Comparison of ENCODE assay signal across 8 cellular contexts in the genomic region with DNA sequence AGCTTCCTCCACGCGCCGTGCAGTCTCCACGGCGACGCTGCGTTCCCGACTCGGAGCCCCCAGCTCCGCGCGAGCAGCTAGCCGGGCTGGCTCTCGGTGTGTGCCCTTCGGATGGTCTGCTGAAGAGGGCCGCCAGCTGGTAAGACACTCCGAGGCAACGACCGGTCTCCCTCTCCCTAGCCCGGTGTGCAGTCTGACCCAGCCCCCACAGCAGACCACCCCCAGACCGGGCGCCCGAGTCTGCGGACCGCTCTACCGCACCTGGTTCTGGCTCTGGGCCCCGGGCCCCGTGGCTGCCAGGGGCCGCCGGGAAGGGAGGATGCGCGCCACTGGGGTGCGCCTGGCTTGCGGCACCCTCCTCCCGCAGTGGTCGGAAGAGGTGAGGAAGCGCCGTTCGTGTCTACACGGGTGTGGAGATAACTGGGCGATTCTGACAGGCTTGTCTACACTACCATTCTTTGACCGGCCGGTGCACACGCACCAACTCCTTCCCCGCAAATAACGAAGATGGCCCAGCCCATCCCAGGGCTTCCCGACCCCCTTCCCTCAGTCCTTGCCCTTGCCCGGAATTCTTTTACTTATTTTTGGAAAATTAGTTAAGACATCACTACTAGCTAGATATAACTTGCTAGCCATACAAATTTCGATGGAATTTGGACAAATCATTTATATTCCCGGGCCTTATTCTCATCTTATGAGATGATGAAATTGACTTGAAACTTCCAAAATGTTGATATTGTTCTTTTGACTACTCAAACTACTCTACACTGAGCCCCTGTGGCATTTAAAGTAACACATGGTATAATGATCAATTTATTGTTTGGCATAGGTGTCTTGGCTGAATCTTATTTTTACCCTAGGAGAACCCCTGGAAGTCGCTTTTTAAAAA. TPM values are rescaled to one million over a fixed set of nuclear protein-coding genes. Genes with fewer than 3 reads are reported as not detected.
DNase-seq lines count a peak whose midpoint lies in the region; ATAC-seq, FAIRE-seq and TF ChIP-seq lines count a peak whose summit lies in the region.

No MANE protein-coding gene starts in this region.

- H3K27me3 ChIP-seq in GM23338 (ENCODE audit: insufficient read depth) = no peaks in the 10 kb centered on the region
- no peaks in the 10 kb centered on the region for H3K27me3 ChIP-seq in pancreas

- H4K20me1 ChIP-seq in GM23338 (replicated peaks; ENCODE audit: insufficient read depth) = no peaks in the 10 kb centered on the region

- no peaks in the 10 kb centered on the region for H3K36me3 ChIP-seq in GM23338 (ENCODE audit: insufficient read depth)
- H3K36me3 ChIP-seq in pancreas = no peaks in the 10 kb centered on the region

- no peaks in the 10 kb centered on the region for H3F3A ChIP-seq in GM23338 (replicated peaks; ENCODE audit: low read depth)

- no peak overlapping the region for H3K27ac Mint-ChIP-seq in GM23338
- H3K27ac Mint-ChIP-seq in activated T-cell treated with anti-CD3 and anti-CD28 coated beads, Interleukin-2, amount 50 U/mL, for 24 hours = peak overlapping the region; percentile 14

- H3K4me3 ChIP-seq in GM23338 (peak overlapping the region; percentile 57), fibroblast of villous mesenchyme (ENCODE audit: low read depth, low read length) (peak overlapping the region; percentile 77), pancreas (peak overlapping the region; percentile 43 to 92 (median 76))

- FAIRE-seq in pancreas (lab: Jason Lieb, UNC) = no peak
- no peak for FAIRE-seq in urothelium cell line (lab: Jason Lieb, UNC)

- peaks cover 25% of the 10 kb centered on the region for H3K4me1 Mint-ChIP-seq in GM23338
- peaks cover 20% of the 10 kb centered on the region for H3K4me1 Mint-ChIP-seq in activated T-cell treated with anti-CD3 and anti-CD28 coated beads, Interleukin-2, amount 50 U/mL, for 24 hours (ENCODE audit: low read depth)

- WGBS in pancreas, 2 donors = 3 to 5% methylated on average over 31 to 51 of the region's 51 CpGs

- TF ChIP-seq CTCF in GM23338 (conservative IDR thresholded peaks at IDR 0.05; ENCODE audit: low read depth in 2 of 2) = no peak
- TF ChIP-seq CTCF in fibroblast of villous mesenchyme (IDR thresholded peaks at IDR 0.05; ENCODE audit: insufficient read depth, low read depth, low read length) = no peak
- TF ChIP-seq CTCF in pancreas (IDR thresholded peaks at IDR 0.05) = no peak

- H3K4me1 ChIP-seq in GM23338 (ENCODE audit: insufficient read depth) = peaks cover 15% of the 10 kb centered on the region
- H3K4me1 ChIP-seq in pancreas = peaks cover 0 to 16% (median 6%) of the 10 kb centered on the region in 3 donors

- peak overlapping the region; percentile 82 for H2AFZ ChIP-seq in GM23338

- no peak overlapping the region for H3K27ac ChIP-seq in GM23338 (ENCODE audit: low read depth)
- peak overlapping the region in 3 of 4 donors; percentile 22 to 53 (median 35) for H3K27ac ChIP-seq in pancreas

- no peaks in the 10 kb centered on the region for H3K36me3 Mint-ChIP-seq in GM23338 (ENCODE audit: low read depth)
- H3K36me3 Mint-ChIP-seq in activated T-cell treated with anti-CD3 and anti-CD28 coated beads, Interleukin-2, amount 50 U/mL, for 24 hours (ENCODE audit: low read depth) = no peaks in the 10 kb centered on the region

- H3K9me3 Mint-ChIP-seq in GM23338 = no peaks in the 10 kb centered on the region
- H3K9me3 Mint-ChIP-seq in activated T-cell treated with anti-CD3 and anti-CD28 coated beads, Interleukin-2, amount 50 U/mL, for 24 hours = no peaks in the 10 kb centered on the region

- H3K9me2 ChIP-seq in GM23338 (ENCODE audit: insufficient read depth) = no peaks in the 10 kb centered on the region

- peak; percentile 79 for DNase-seq in NCI-H1092 treated with DMSO at 0.1 percent for 48 hours (lab: John Stamatoyannopoulos, UW)
- no peak for DNase-seq in NCI-H1092 (lab: John Stamatoyannopoulos, UW)
- DNase-seq in GM23338 (ENCODE audit: low spot score) = peak; percentile 65
- DNase-seq in LHCN-M2 (ENCODE audit: low read depth) = peak; percentile 12
- DNase-seq in activated T-cell treated with anti-CD3 and anti-CD28 coated beads, Interleukin-2, amount 50 U/mL, for 24 hours = peak; percentile 71
- DNase-seq in fibroblast of villous mesenchyme (ENCODE audit: low read depth) = peak; percentile 21
- DNase-seq in pancreas = no peak
- no peak for DNase-seq in urothelium cell line (ENCODE audit: low spot score)

- H3K4me3 Mint-ChIP-seq in GM23338 = peak overlapping the region; percentile 83
- H3K4me3 Mint-ChIP-seq in activated T-cell treated with anti-CD3 and anti-CD28 coated beads, Interleukin-2, amount 50 U/mL, for 24 hours = peak overlapping the region; percentile 69

- H3K79me2 ChIP-seq in GM23338 (replicated peaks; ENCODE audit: insufficient read depth) = no peaks in the 10 kb centered on the region

- no peaks in the 10 kb centered on the region for H3K9me3 ChIP-seq in pancreas

- ATAC-seq in GM23338 = peak; percentile 70
- peak; percentile 23 to 50 (median 40) for ATAC-seq in pancreas

- H3K4me2 ChIP-seq in GM23338 = peak overlapping the region; percentile 69

- no peaks in the 10 kb centered on the region for H3K27me3 Mint-ChIP-seq in GM23338 (ENCODE audit: insufficient read depth, low read depth, poor library complexity)
- H3K27me3 Mint-ChIP-seq in activated T-cell treated with anti-CD3 and anti-CD28 coated beads, Interleukin-2, amount 50 U/mL, for 24 hours = peaks cover 32% of the 10 kb centered on the region

- intact Hi-C loops in pancreas (cut with DNase I) = loop anchor here in 1 of 3 donors (10.0 kb wide), 1 partner anchor 56 kb away; the partner anchor contains the start of gene SP5

RNA-seq across cellular contexts. Expression of gene ERICH2, which starts 1.1 kb away (rescaled TPM):
- 2.1 TPM in 1 of 2 replicates, not detected in the other for total RNA-seq in GM23338 (2014; rRNA removed; shearing (Covaris generic))
- polyA plus RNA-seq in GM23338 (2016; fragmentation: Nextera tagmentation; extraction: Ambion mirVana) (3.2 and 3.5 TPM in 2 replicates), pancreas (1 to 10 TPM; 1.6 to 3.6 TPM)
- total RNA-seq in LHCN-M2 (2014; rRNA removed) (not detected in 2 replicates), fibroblast of villous mesenchyme (not detected in 2 replicates), pancreas (1 to 10 TPM in 2 of 6 donors, under 1 TPM in 4; 0.49 to 2.4 (median 0.79) TPM)
- polyA plus RNA-seq in LHCN-M2 (2012) = not detected

RNA-seq across cellular contexts. Expression of gene GAD1, which starts 45.4 kb away (rescaled TPM):
- total RNA-seq in GM23338 (2014; rRNA removed; shearing (Covaris generic)) = 0.17 and 0.47 TPM in 2 replicates
- polyA plus RNA-seq in GM23338 (2016; fragmentation: Nextera tagmentation; extraction: Ambion mirVana) = 0.34 TPM in 1 of 2 replicates, not detected in the other
- total RNA-seq in LHCN-M2 (2014; rRNA removed) = 0.19 and 0.29 TPM in 2 replicates
- 0.78 TPM for polyA plus RNA-seq in LHCN-M2 (2012)
- 0.32 TPM in 1 of 2 replicates, not detected in the other for total RNA-seq in fibroblast of villous mesenchyme
- total RNA-seq in pancreas = 1 to 10 TPM in 1 of 6 donors, under 1 TPM in 5; 0.17 to 1.0 (median 0.31) TPM
- under 1 TPM; 0.73 to 0.84 TPM for polyA plus RNA-seq in pancreas

RNA-seq across cellular contexts. Expression of gene SP5, which starts 56.2 kb away (rescaled TPM):
- total RNA-seq in GM23338 (2014; rRNA removed; shearing (Covaris generic)) = 0.21 TPM in 1 of 2 replicates, not detected in the other
- polyA plus RNA-seq in GM23338 (2016; fragmentation: Nextera tagmentation; extraction: Ambion mirVana) (0.32 and 0.42 TPM in 2 replicates), pancreas (under 1 TPM; 0.23 to 0.96 TPM)
- total RNA-seq in LHCN-M2 (2014; rRNA removed) (0.13 TPM in 1 of 2 replicates, not detected in the other), fibroblast of villous mesenchyme (not detected in 2 replicates), pancreas (1 to 10 TPM in 2 of 6 donors, under 1 TPM in 3, not detected in 1; 0.08 to 2.1 (median 0.28) TPM)
- polyA plus RNA-seq in LHCN-M2 (2012) = not detected

Comparison
In these comparisons a context has a peak if more than half of its experiments do, and no peak if none do; other contexts are left out.
1. DNase-seq: peak in NCI-H1092 treated with DMSO at 0.1 percent for 48 hours (single experiment), GM23338 (single experiment), LHCN-M2 (single experiment), activated T-cell treated with anti-CD3 and anti-CD28 coated beads, Interleukin-2, amount 50 U/mL, for 24 hours (single experiment) and fibroblast of villous mesenchyme (single experiment); none in NCI-H1092 (single experiment), pancreas (0 of 6) and urothelium cell line (single experiment).
2. Peak in every context shown above with its lines, with median percentiles within 50 percentile points of each other: H3K4me3 ChIP-seq.